ENCODE assay signal across 8 cellular contexts in genomic region chr2:95023222-95023597, GRCh38. TPM values are rescaled to one million over a fixed set of nuclear protein-coding genes. Genes with fewer than 3 reads are reported as not detected.
A peak's percentile ranks its signal among the peaks of the same experiment; 100 is the strongest.
DNase-seq lines count a peak whose midpoint lies in the region; ATAC-seq lines count a peak whose summit lies in the region.

No MANE protein-coding gene starts in this region.

- ATAC-seq in GM18861 (IDR thresholded peaks at IDR 0.05; ENCODE audit: unreplicated experiment) (peak; percentile 47), HG03103 (IDR thresholded peaks at IDR 0.05; ENCODE audit: low read depth, unreplicated experiment) (peak; percentile 44), left lobe of liver (no peak), HG02884 (IDR thresholded peaks at IDR 0.05; ENCODE audit: unreplicated experiment) (no peak), HG03139 (IDR thresholded peaks at IDR 0.05; ENCODE audit: unreplicated experiment) (no peak)

- peak; percentile 43 for DNase-seq in activated CD4-positive, alpha-beta T cell treated with anti-CD3 and anti-CD28 coated beads for 1 hour
- DNase-seq in germinal center (ENCODE audit: low spot score) = peak; percentile 29
- DNase-seq in left lobe of liver (ENCODE audit: low spot score) = no peak
- DNase-seq in HuH-7.5 (ENCODE audit: low spot score) = no peak

RNA-seq across cellular contexts. Expression of gene MAL, which starts 2.3 kb away (rescaled TPM):
- total RNA-seq in left lobe of liver = 0.28 TPM

Comparison
In these comparisons a context has a peak if more than half of its experiments do, and no peak if none do; other contexts are left out.
1. ATAC-seq: peak in GM18861 (single experiment) and HG03103 (single experiment); none in left lobe of liver (single experiment), HG02884 (single experiment) and HG03139 (single experiment).
2. DNase-seq: peak in activated CD4-positive, alpha-beta T cell treated with anti-CD3 and anti-CD28 coated beads for 1 hour (single experiment) and germinal center (single experiment); none in left lobe of liver (single experiment) and HuH-7.5 (single experiment).